Comparison of ENCODE assay signal across 8 cellular contexts in the genomic region with DNA sequence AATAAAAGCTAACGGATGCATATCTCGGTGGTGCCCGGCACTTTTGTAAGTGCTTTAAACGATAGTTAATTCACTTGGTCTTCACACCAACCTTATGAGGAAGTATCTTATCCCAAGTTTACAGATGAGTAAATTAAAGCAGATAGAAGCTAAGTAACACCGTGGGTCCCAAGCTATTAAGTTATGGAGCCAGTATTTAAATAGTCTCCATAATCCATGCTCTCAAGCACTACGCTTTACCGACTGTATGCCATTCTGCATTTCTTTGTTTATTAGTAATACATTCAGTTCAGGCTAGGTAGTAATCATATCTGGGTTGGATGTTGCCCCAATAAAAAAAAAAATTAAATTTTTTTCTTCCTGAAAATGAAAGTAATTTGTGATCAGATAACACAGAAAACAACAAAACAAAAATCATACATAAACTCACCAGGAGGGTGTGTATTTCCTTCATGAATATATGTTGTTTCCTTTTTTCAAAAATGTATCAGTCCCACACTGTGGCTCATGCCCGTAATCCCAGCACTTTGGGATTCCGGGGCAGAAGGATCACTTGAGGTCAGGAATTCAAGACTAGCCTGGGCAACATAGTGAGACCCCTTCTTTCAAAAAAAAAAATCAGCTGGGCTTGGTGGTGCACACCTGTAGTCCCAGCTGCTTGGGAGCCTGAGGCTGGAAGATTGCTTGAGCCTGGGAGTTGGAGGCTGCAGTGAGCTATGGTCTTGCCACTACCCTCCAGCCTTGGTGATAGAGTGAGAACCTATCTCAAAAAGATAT. TPM values are rescaled to one million over a fixed set of nuclear protein-coding genes. Genes with fewer than 3 reads are reported as not detected.
DNase-seq lines count a peak whose midpoint lies in the region; ATAC-seq and TF ChIP-seq lines count a peak whose summit lies in the region.

No MANE protein-coding gene starts in this region.

- H3K27me3 ChIP-seq in iPS-18a (ENCODE audit: control insufficient read depth, insufficient read depth, low read length) (no peaks in the 10 kb centered on the region), testis (no peaks in the 10 kb centered on the region)

- CTCF ChIA-PET in activated CD4-positive, alpha-beta memory T cell treated with anti-CD3 and anti-CD28 coated beads, Interleukin-2, amount 10 ng/mL, durations not matched to agents 7 days and 5 days (lab: Charles Lee) = interaction anchor here (0.5 to 8.1 kb wide), 19 partner anchors 18 to 309 kb away, joined by 3 to 162 read pairs (median 6); a partner anchor contains a TSS

- H3K36me3 ChIP-seq in iPS-18a (ENCODE audit: control insufficient read depth, low read depth, low read length) = peaks cover 5% of the 10 kb centered on the region
- H3K36me3 ChIP-seq in testis (ENCODE audit: low read depth, missing control alignments) = no peaks in the 10 kb centered on the region

- H3K9me3 ChIP-seq in iPS-18a (ENCODE audit: control insufficient read depth, low read depth, low read length) (peaks cover 15% of the 10 kb centered on the region), testis (no peaks in the 10 kb centered on the region)

- H3K9ac ChIP-seq in iPS-18a (ENCODE audit: low read length) = peak overlapping the region; percentile 90

- peaks cover 9% of the 10 kb centered on the region for H3K4me1 ChIP-seq in iPS-18a (ENCODE audit: control insufficient read depth, low read depth, low read length)
- H3K4me1 ChIP-seq in testis = no peaks in the 10 kb centered on the region

- peaks cover 11% of the 10 kb centered on the region for H3K9me3 Mint-ChIP-seq in activated CD4-positive, alpha-beta memory T cell treated with anti-CD3 and anti-CD28 coated beads, Interleukin-2, amount 10 ng/mL, durations not matched to agents 7 days and 5 days

- no peak for ATAC-seq in GM19455 (IDR thresholded peaks at IDR 0.05; ENCODE audit: unreplicated experiment)

- peak overlapping the region; percentile 87 for H3K27ac Mint-ChIP-seq in activated CD4-positive, alpha-beta memory T cell treated with anti-CD3 and anti-CD28 coated beads, Interleukin-2, amount 10 ng/mL, durations not matched to agents 7 days and 5 days

- DNase-seq in activated T-cell treated with anti-CD3 and anti-CD28 coated beads, Interleukin-2, amount 50 U/mL, for 1 hour = peak; percentile 39
- no peak for DNase-seq in activated T-cell treated with anti-CD3 and anti-CD28 coated beads for 4 hours
- DNase-seq in activated CD4-positive, alpha-beta memory T cell treated with anti-CD3 and anti-CD28 coated beads, Interleukin-2, amount 10 ng/mL, durations not matched to agents 7 days and 5 days = no peak
- DNase-seq in testis = no peak
- no peak for DNase-seq in caudate nucleus (lab: John Stamatoyannopoulos, UW)
- DNase-seq in COR-L47 (lab: John Stamatoyannopoulos, UW) = no peak

- intact Hi-C loops in testis (cut with DNase I; ENCODE audit: low total_unique reads) = no loop called here

- H3K4me3 Mint-ChIP-seq in activated CD4-positive, alpha-beta memory T cell treated with anti-CD3 and anti-CD28 coated beads, Interleukin-2, amount 10 ng/mL, durations not matched to agents 7 days and 5 days = peak overlapping the region; percentile 99

- no peaks in the 10 kb centered on the region for H3K27me3 Mint-ChIP-seq in activated CD4-positive, alpha-beta memory T cell treated with anti-CD3 and anti-CD28 coated beads, Interleukin-2, amount 10 ng/mL, durations not matched to agents 7 days and 5 days

- H3K4me3 ChIP-seq in iPS-18a (ENCODE audit: low read length) (peak overlapping the region; percentile 96), testis (peak overlapping the region; percentile 75 to 80)

- WGBS in testis, 2 donors = 15 to 22% methylated on average over 9 of the region's 9 CpGs

- POLR2A ChIA-PET in activated CD4-positive, alpha-beta memory T cell treated with anti-CD3 and anti-CD28 coated beads, Interleukin-2, amount 10 ng/mL, durations not matched to agents 7 days and 5 days (lab: Charles Lee) = interaction anchor here (0.5 to 4.7 kb wide), 15 partner anchors 36 to 422 kb away, joined by 3 to 70 read pairs (median 8); a partner anchor contains a TSS

- peaks cover 48% of the 10 kb centered on the region for H3K36me3 Mint-ChIP-seq in activated CD4-positive, alpha-beta memory T cell treated with anti-CD3 and anti-CD28 coated beads, Interleukin-2, amount 10 ng/mL, durations not matched to agents 7 days and 5 days (ENCODE audit: low read depth)

- H3K27ac ChIP-seq in iPS-18a (ENCODE audit: low read length) = peak overlapping the region; percentile 94
- H3K27ac ChIP-seq in testis = peak overlapping the region; percentile 94 to 99
- H3K27ac ChIP-seq in caudate nucleus (ENCODE audit: low read depth, low read length) = no peak overlapping the region

- TF ChIP-seq CTCF in testis (IDR thresholded peaks at IDR 0.05) = no peak

- peaks cover 70% of the 10 kb centered on the region for H3K4me1 Mint-ChIP-seq in activated CD4-positive, alpha-beta memory T cell treated with anti-CD3 and anti-CD28 coated beads, Interleukin-2, amount 10 ng/mL, durations not matched to agents 7 days and 5 days

- no peak for TF ChIP-seq POLR2A in testis (IDR thresholded peaks at IDR 0.05)

RNA-seq across cellular contexts. Expression of a gene that starts 1.4 kb away (rescaled TPM):
- 100 to 1,000 TPM; 210 to 211 TPM for total RNA-seq in activated CD4-positive, alpha-beta memory T cell treated with anti-CD3 and anti-CD28 coated beads, Interleukin-2, amount 10 ng/mL, durations not matched to agents 7 days and 5 days
- total RNA-seq in testis = 100 to 1,000 TPM; 166 to 172 TPM
- polyA plus RNA-seq in testis (ENCODE audit: insufficient read depth, low read depth, low replicate concordance) = 127 TPM

RNA-seq across cellular contexts. Expression of a gene that starts 36.6 kb away (rescaled TPM):
- 10 to 100 TPM; 16.1 to 17.1 TPM for total RNA-seq in activated CD4-positive, alpha-beta memory T cell treated with anti-CD3 and anti-CD28 coated beads, Interleukin-2, amount 10 ng/mL, durations not matched to agents 7 days and 5 days
- 100 to 1,000 TPM; 134 to 154 TPM for total RNA-seq in testis
- polyA plus RNA-seq in testis (ENCODE audit: insufficient read depth, low read depth, low replicate concordance) = 112 TPM

RNA-seq across cellular contexts. Expression of a gene that starts 38.5 kb away (rescaled TPM):
- total RNA-seq in activated CD4-positive, alpha-beta memory T cell treated with anti-CD3 and anti-CD28 coated beads, Interleukin-2, amount 10 ng/mL, durations not matched to agents 7 days and 5 days = 10 to 100 TPM; 12.8 to 13.3 TPM
- total RNA-seq in testis = 1 to 10 TPM; 3.5 to 4.6 TPM
- 2.4 TPM for polyA plus RNA-seq in testis (ENCODE audit: insufficient read depth, low read depth, low replicate concordance)

Comparison
In these comparisons a context has a peak if more than half of its experiments do, and no peak if none do; other contexts are left out.
1. RNA of a gene that starts 36.6 kb away (total RNA-seq): 134 to 154 TPM in testis; 16.1 to 17.1 TPM in activated CD4-positive, alpha-beta memory T cell treated with anti-CD3 and anti-CD28 coated beads, Interleukin-2, amount 10 ng/mL, durations not matched to agents 7 days and 5 days; every median in the first group is over 4 times any median in the second.